ENCODE assay signal across 8 cellular contexts in the genomic region with DNA sequence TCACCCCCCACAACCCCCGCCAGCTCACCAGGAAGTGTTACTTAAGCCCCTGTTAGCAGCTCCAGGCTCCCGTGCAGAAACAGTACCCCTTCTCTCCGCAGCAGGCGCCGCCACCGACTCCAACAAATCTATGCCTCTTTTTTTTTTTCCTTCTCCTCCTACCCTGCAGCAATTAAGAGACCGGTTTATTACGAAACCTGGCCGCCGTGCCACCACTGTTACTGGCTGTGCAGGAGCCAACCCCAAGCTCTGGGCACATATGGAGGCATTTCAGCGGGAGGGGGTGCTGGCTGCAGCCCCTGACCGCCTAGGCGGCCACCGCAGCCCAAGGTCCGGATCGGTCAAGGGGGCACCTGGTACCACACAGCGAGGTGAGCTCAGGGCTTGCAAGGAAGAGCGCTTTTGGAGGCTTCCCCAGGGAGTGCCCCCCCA. TPM values are rescaled to one million over a fixed set of nuclear protein-coding genes. Genes with fewer than 3 reads are reported as not detected.
A peak's percentile ranks its signal among the peaks of the same experiment; 100 is the strongest.
DNase-seq lines count a peak whose midpoint lies in the region; ATAC-seq, FAIRE-seq and TF ChIP-seq lines count a peak whose summit lies in the region.

No MANE protein-coding gene starts in this region.

- TF ChIP-seq POLR2A in IMR-90 (IDR thresholded peaks at IDR 0.05; ENCODE audit: low read depth, low read length) (no peak), H54 (IDR thresholded peaks at IDR 0.05; ENCODE audit: low read depth, low read length) (no peak)

- no peak overlapping the region for H2AK5ac ChIP-seq in IMR-90 (ENCODE audit: low read depth, low read length)

- FAIRE-seq in H54 (lab: Jason Lieb, UNC) = no peak

- H3K9me1 ChIP-seq in IMR-90 (ENCODE audit: insufficient read depth, low read length) = no peaks in the 10 kb centered on the region

- in situ Hi-C loops in IMR-90 (cut with MboI; ENCODE audit: low sequenced_read_pairs) = loop anchor here (5.0 kb wide), 1 partner anchor 59 kb away; no protein-coding TSS in a partner anchor

- H3K4me3 ChIP-seq in BLaER1 treated with 17β-estradiol and CSF1 and Interleukin-3, amounts not matched to agents 10 nM and 100 nM = peak overlapping the region; percentile 77 to 99 (median 94)
- H3K4me3 ChIP-seq in IMR-90 (ENCODE audit: insufficient read depth, low read depth, low read length) = peak overlapping the region; percentile 84
- peak overlapping the region; percentile 99 for H3K4me3 ChIP-seq in choroid plexus epithelial cell (ENCODE audit: low read depth, low read length)

- peak overlapping the region; percentile 95 for H3K27ac Mint-ChIP-seq in T-helper 17 cell

- peak overlapping the region in 10 of 11 experiments; percentile 41 to 90 (median 86); a peak in 20 of 22 replicates for H3K27ac ChIP-seq in BLaER1 treated with 17β-estradiol and CSF1 and Interleukin-3, amounts not matched to agents 10 nM and 100 nM
- peak overlapping the region; percentile 68 for H3K27ac ChIP-seq in IMR-90 (ENCODE audit: insufficient read depth, low read length)

- peak overlapping the region; percentile 47 for H3K56ac ChIP-seq in IMR-90 (ENCODE audit: extremely low read depth, insufficient read depth, low read length)

- peaks cover 0 to 19% of the 10 kb centered on the region in 2 experiments; a peak in 1 of 4 replicates for H3K79me1 ChIP-seq in IMR-90 (ENCODE audit: low read depth in 1 of 2, low read length in 2 of 2)

- no peak; the same call in 1 of the 2 replicates for TF ChIP-seq RAD21 in IMR-90 (IDR thresholded peaks at IDR 0.05; ENCODE audit: low read length)

- CTCF ChIA-PET in IMR-90 (lab: Yijun Ruan, JAX) = interaction anchor here (0.5 to 1.3 kb wide), 3 partner anchors 132 to 448 kb away, joined by 3 to 7 read pairs (median 5); no protein-coding TSS in a partner anchor

- DNase-seq in IMR-90 = peak; percentile 64
- DNase-seq in T-helper 17 cell = peak; percentile 33 to 48 (median 40)
- peak; percentile 77 for DNase-seq in choroid plexus epithelial cell (ENCODE audit: low read depth)
- DNase-seq in left lobe of liver (ENCODE audit: low spot score) = peak; percentile 80
- peak; percentile 30 to 49 for DNase-seq in stimulated activated CD4-positive, alpha-beta T cell treated with anti-CD3 and anti-CD28 coated beads, Interleukin-4, amount 100 ng/mL, for 48 hours (ENCODE audit: low read depth in 2 of 2)
- DNase-seq in H54 (ENCODE audit: insufficient read length, low spot score) = no peak

- peaks cover 0 to 13% (median 0%) of the 10 kb centered on the region in 11 experiments; a peak in 9 of 22 replicates for H3K36me3 ChIP-seq in BLaER1 treated with 17β-estradiol and CSF1 and Interleukin-3, amounts not matched to agents 10 nM and 100 nM
- peaks cover 4% of the 10 kb centered on the region; the same call in 1 of the 2 replicates for H3K36me3 ChIP-seq in IMR-90 (ENCODE audit: control insufficient read depth, insufficient read depth, low read length)

- peaks cover 13 to 24% (median 22%) of the 10 kb centered on the region in 11 experiments for H3K9me3 ChIP-seq in BLaER1 treated with 17β-estradiol and CSF1 and Interleukin-3, amounts not matched to agents 10 nM and 100 nM (replicated peaks in 1 of 11)
- H3K9me3 ChIP-seq in IMR-90 (ENCODE audit: control insufficient read depth, insufficient read depth, low read length) = peaks cover 10% of the 10 kb centered on the region
- no peaks in the 10 kb centered on the region for H3K9me3 ChIP-seq in T-helper 17 cell (ENCODE audit: control insufficient read depth, low read length, poor library complexity, severe bottlenecking)

- H3K4me1 ChIP-seq in BLaER1 treated with 17β-estradiol and CSF1 and Interleukin-3, amounts not matched to agents 10 nM and 100 nM = peaks cover 23 to 59% (median 55%) of the 10 kb centered on the region in 10 experiments; a peak in 18 of 20 replicates
- H3K4me1 ChIP-seq in IMR-90 (ENCODE audit: control insufficient read depth, insufficient read depth, low read length) = peaks cover 4% of the 10 kb centered on the region; the same call in 1 of the 2 replicates

- H2AFZ ChIP-seq in IMR-90 (replicated peaks; ENCODE audit: low read length, poor library complexity) = peak overlapping the region; percentile 4

- H3K4me1 Mint-ChIP-seq in T-helper 17 cell = peaks cover 29% of the 10 kb centered on the region

- ATAC-seq in IMR-90 (ENCODE audit: low read depth) (peak; percentile 0; the same call in 1 of the 2 replicates), T-helper 17 cell (peak; percentile 13), left lobe of liver (peak; percentile 21), GM21390 (IDR thresholded peaks at IDR 0.05; ENCODE audit: unreplicated experiment) (no peak)

- H2BK5ac ChIP-seq in IMR-90 (ENCODE audit: low read depth, low read length, poor library complexity, severe bottlenecking) = peak overlapping the region; percentile 77

- peak overlapping the region; percentile 22; the same call in 1 of the 2 replicates for H3K18ac ChIP-seq in IMR-90 (ENCODE audit: low read depth, low read length)

- H3K23ac ChIP-seq in IMR-90 (ENCODE audit: low read depth, low read length) = peak overlapping the region; percentile 85

- H4K20me1 ChIP-seq in BLaER1 treated with 17β-estradiol and CSF1 and Interleukin-3, amounts not matched to agents 10 nM and 100 nM = peaks cover 21 to 45% (median 29%) of the 10 kb centered on the region in 11 experiments
- peaks cover 36% of the 10 kb centered on the region for H4K20me1 ChIP-seq in IMR-90 (ENCODE audit: insufficient read depth, low read length)

- H2BK120ac ChIP-seq in IMR-90 (ENCODE audit: low read depth, low read length) = peak overlapping the region; percentile 57; the same call in 1 of the 2 replicates

- BruUV-seq in IMR-90 (replicated peaks; lab: Mats Ljungman, UMichigan) = no TSS peak

- peak overlapping the region; percentile 73 to 92 (median 89); a peak in 21 of 22 replicates for H3K9ac ChIP-seq in BLaER1 treated with 17β-estradiol and CSF1 and Interleukin-3, amounts not matched to agents 10 nM and 100 nM
- peak overlapping the region; percentile 87 for H3K9ac ChIP-seq in IMR-90 (ENCODE audit: low read depth, low read length)

- dilution Hi-C loops in IMR-90 (cut with HindIII; ENCODE audit: low sequenced_read_pairs, unreplicated experiment) = no loop called here

- peak overlapping the region; percentile 92 to 100 (median 99) for H3K4me2 ChIP-seq in BLaER1 treated with 17β-estradiol and CSF1 and Interleukin-3, amounts not matched to agents 10 nM and 100 nM
- peak overlapping the region; percentile 85 for H3K4me2 ChIP-seq in IMR-90 (ENCODE audit: low read depth, low read length)

- H3K27me3 Mint-ChIP-seq in T-helper 17 cell = no peaks in the 10 kb centered on the region

- peak overlapping the region; percentile 92 for H3K14ac ChIP-seq in IMR-90 (replicated peaks; ENCODE audit: low read depth, low read length)

- H4K5ac ChIP-seq in IMR-90 (ENCODE audit: low read depth, low read length) = peak overlapping the region; percentile 8; the same call in 1 of the 2 replicates

- no peak overlapping the region for H2BK20ac ChIP-seq in IMR-90 (ENCODE audit: low read depth, low read length)

- H3K4me3 Mint-ChIP-seq in T-helper 17 cell = peak overlapping the region; percentile 96

- peak overlapping the region; percentile 24 to 78; a peak in 3 of 4 replicates for H4K8ac ChIP-seq in IMR-90 (ENCODE audit: low read depth in 2 of 2, low read length in 2 of 2)

- H2BK15ac ChIP-seq in IMR-90 (ENCODE audit: low read depth, low read length) = no peak overlapping the region

- H3K4ac ChIP-seq in IMR-90 (ENCODE audit: low read depth, low read length) = peak overlapping the region; percentile 83

- WGBS in IMR-90 (ENCODE audit: extremely low coverage in 2 of 2, insufficient read length in 1 of 2), 2 experiments = 2% methylated on average over 17 of the region's 18 CpGs; no CpG with 5 or more reads in 1 of the 2 experiments

- peak overlapping the region; percentile 92 for H2AK9ac ChIP-seq in IMR-90 (replicated peaks; ENCODE audit: low read depth, low read length, poor library complexity)

- H3K27me3 ChIP-seq in BLaER1 treated with 17β-estradiol and CSF1 and Interleukin-3, amounts not matched to agents 10 nM and 100 nM = no peaks in the 10 kb centered on the region
- no peaks in the 10 kb centered on the region for H3K27me3 ChIP-seq in IMR-90 (ENCODE audit: control insufficient read depth, insufficient read depth, low read length)

- peak overlapping the region; percentile 44; the same call in 1 of the 2 replicates for H4K91ac ChIP-seq in IMR-90 (ENCODE audit: insufficient read depth, low read depth, low read length)

- POLR2A ChIA-PET in IMR-90 (lab: Charles Lee; ENCODE audit: unreplicated experiment) = interaction anchor here (0.6 to 3.3 kb wide), 4 partner anchors 9 to 101 kb away, joined by 3 to 63 read pairs (median 4); no protein-coding TSS in a partner anchor

- peaks cover 9% of the 10 kb centered on the region for H3K36me3 Mint-ChIP-seq in T-helper 17 cell (ENCODE audit: low read depth)

- intact Hi-C loops in IMR-90 (cut with micrococcal nuclease) = loop anchor here (10.0 kb wide), 1 partner anchor 266 kb away; a partner anchor contains a TSS

- no peak for TF ChIP-seq CTCF in IMR-90 (conservative IDR thresholded peaks at IDR 0.05; ENCODE audit: low read depth, low read length)
- TF ChIP-seq CTCF in choroid plexus epithelial cell (conservative IDR thresholded peaks at IDR 0.05; ENCODE audit: low read depth, low read length) = peak; percentile 35

TF ChIP-seq in IMR-90, 13 proteins besides CTCF, POLR2A, EP300 and RAD21 (continues in another document):
- 0 out of 2 replicates have a peak, but pooled peaks have one; percentile 3 for TF ChIP-seq SMC3 (IDR thresholded peaks at IDR 0.05; ENCODE audit: low read depth, low read length)
- peak; percentile 56; the same call in 1 of the 2 replicates for TF ChIP-seq CEBPB (IDR thresholded peaks at IDR 0.05; ENCODE audit: low read depth, low read length)
- TF ChIP-seq CHD1 (IDR thresholded peaks at IDR 0.05; ENCODE audit: low read depth, low read length) = peak; percentile 17; the same call in 1 of the 2 replicates
- peak; percentile 13; the same call in 1 of the 2 replicates for TF ChIP-seq MAZ (IDR thresholded peaks at IDR 0.05; ENCODE audit: borderline replicate concordance, low read depth, low read length)

RNA-seq across cellular contexts. Expression of a gene that starts 2.4 kb away (rescaled TPM):
- total RNA-seq in IMR-90 (2012; rRNA removed) = 28.1 and 30.1 TPM in 2 replicates
- 84.0 and 106 TPM in 2 replicates for polyA plus RNA-seq in IMR-90 (2012; rRNA removed)
- polyA plus RNA-seq in IMR-90 (2012; cell fraction: cytosol; rRNA removed) = 70.3 and 87.0 TPM in 2 replicates
- 301 and 400 TPM in 2 replicates for polyA plus RNA-seq in IMR-90 (2012; cell fraction: nucleus; rRNA removed; ENCODE audit: low replicate concordance)
- 100 to 1,000 TPM; 120 to 135 TPM for total RNA-seq in T-helper 17 cell
- 52.1 TPM for total RNA-seq in left lobe of liver

RNA-seq across cellular contexts. Expression of a gene that starts 21.6 kb away (rescaled TPM):
- total RNA-seq in IMR-90 (2012; rRNA removed) (104 and 108 TPM in 2 replicates), T-helper 17 cell (10 to 100 TPM; 13.1 to 16.0 TPM), left lobe of liver (7.4 TPM)
- polyA plus RNA-seq in IMR-90 (2012; rRNA removed) = 106 and 117 TPM in 2 replicates
- 57.0 and 66.3 TPM in 2 replicates for polyA plus RNA-seq in IMR-90 (2012; cell fraction: cytosol; rRNA removed)
- polyA plus RNA-seq in IMR-90 (2012; cell fraction: nucleus; rRNA removed; ENCODE audit: low replicate concordance) = 88.6 and 109 TPM in 2 replicates

RNA-seq across cellular contexts. Expression of a gene that starts 51.0 kb away (rescaled TPM):
- 21.0 and 29.2 TPM in 2 replicates for total RNA-seq in IMR-90 (2012; rRNA removed)
- 62.3 and 93.7 TPM in 2 replicates for polyA plus RNA-seq in IMR-90 (2012; rRNA removed)
- polyA plus RNA-seq in IMR-90 (2012; cell fraction: cytosol; rRNA removed) = 73.2 and 85.8 TPM in 2 replicates
- polyA plus RNA-seq in IMR-90 (2012; cell fraction: nucleus; rRNA removed; ENCODE audit: low replicate concordance) = 30.1 and 56.4 TPM in 2 replicates
- total RNA-seq in T-helper 17 cell = 10 to 100 TPM; 22.3 to 27.8 TPM
- total RNA-seq in left lobe of liver = 63.9 TPM
